ENCODE assay signal across 8 cellular contexts in the genomic region with DNA sequence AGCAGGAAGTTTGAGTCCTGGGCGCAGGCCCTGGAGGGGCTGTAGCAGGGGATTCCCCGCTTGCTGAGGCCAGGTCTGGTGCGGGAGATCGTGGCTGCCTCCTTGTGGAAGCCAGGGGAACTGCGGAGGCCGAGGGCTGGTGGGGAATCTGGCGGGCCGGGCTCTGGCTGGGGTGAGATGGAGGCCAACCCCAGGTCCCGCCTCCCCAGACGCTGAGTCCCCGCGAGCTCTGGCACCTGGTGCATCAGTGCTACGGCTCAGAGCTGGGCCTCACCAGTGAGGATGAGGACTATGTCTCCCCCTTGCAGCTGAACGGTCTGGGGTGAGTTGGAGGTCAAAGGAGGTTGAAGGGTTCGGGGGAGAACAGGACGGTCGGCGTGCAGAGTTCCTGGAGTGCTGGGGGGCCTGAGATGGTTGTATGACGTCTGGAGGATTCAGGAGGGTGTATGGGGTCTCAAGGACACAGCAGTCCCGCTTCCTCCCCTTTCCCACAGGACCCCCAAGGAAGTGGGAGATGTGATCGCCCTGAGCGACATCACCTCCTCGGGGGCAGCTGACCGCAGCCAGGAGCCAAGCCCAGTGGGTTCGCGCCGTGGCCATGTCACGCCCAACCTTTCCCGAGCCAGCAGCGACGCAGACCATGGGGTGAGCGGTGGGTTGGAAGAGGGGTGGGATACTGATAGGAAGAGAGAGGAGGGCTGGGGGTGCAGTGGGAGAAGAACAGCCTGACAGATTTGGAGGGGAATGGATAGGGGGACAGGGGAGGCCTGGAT. TPM values are rescaled to one million over a fixed set of nuclear protein-coding genes. Genes with fewer than 3 reads are reported as not detected.
DNase-seq lines count a peak whose midpoint lies in the region; ATAC-seq and TF ChIP-seq lines count a peak whose summit lies in the region.

No MANE protein-coding gene starts in this region.

- H3K27ac ChIP-seq in left ventricle myocardium inferior (replicated peaks) (peak overlapping the region; percentile 58), spleen (peak overlapping the region; percentile 42 to 99 (median 76))

- H3K27me3 ChIP-seq in left ventricle myocardium inferior (ENCODE audit: low read depth) (no peaks in the 10 kb centered on the region), spleen (replicated peaks in 1 of 7) (no peaks in the 10 kb centered on the region)

- TF ChIP-seq CTCF in CD14-positive monocyte (IDR thresholded peaks at IDR 0.05), result peak; percentile 97
- peak; percentile 97 for TF ChIP-seq CTCF in left ventricle myocardium inferior (IDR thresholded peaks at IDR 0.05; ENCODE audit: borderline replicate concordance)
- peak; percentile 97 to 99 (median 99) for TF ChIP-seq CTCF in spleen (IDR thresholded peaks at IDR 0.05 in 8 of 11, conservative IDR thresholded peaks at IDR 0.05 in 3 of 11)

- H3K4me3 ChIP-seq in left ventricle myocardium inferior, result no peak overlapping the region
- H3K4me3 ChIP-seq in spleen, result peak overlapping the region in 1 of 8 donors; percentile 46

- no peaks in the 10 kb centered on the region for H3K9me3 ChIP-seq in left ventricle myocardium inferior (replicated peaks)
- no peaks in the 10 kb centered on the region for H3K9me3 ChIP-seq in spleen

- intact Hi-C loops in CD14-positive monocyte (cut with micrococcal nuclease) (loop anchor here (1.0 to 5.0 kb wide), 2 partner anchors 40 to 41 kb away; no protein-coding TSS in a partner anchor), left ventricle myocardium inferior (cut with micrococcal nuclease) (loop anchor here (2.0 kb wide), 1 partner anchor 40 kb away; no protein-coding TSS in a partner anchor), spleen (cut with DNase I; ENCODE audit: low total_unique reads) (loop anchor here (2.0 kb wide), 1 partner anchor 40 kb away; no protein-coding TSS in a partner anchor)

- H3K4me1 Mint-ChIP-seq in CD14-positive monocyte, result peaks cover 68% of the 10 kb centered on the region

- 54 to 64% (median 57%) methylated on average over 32 of the region's 32 CpGs for WGBS in spleen, 5 donors

- H3K36me3 ChIP-seq in left ventricle myocardium inferior, result peaks cover 74% of the 10 kb centered on the region
- H3K36me3 ChIP-seq in spleen, result peaks cover 3 to 94% (median 67%) of the 10 kb centered on the region in 6 donors

- H3K36me3 Mint-ChIP-seq in CD14-positive monocyte, result peaks cover 58 to 85% of the 10 kb centered on the region in 2 donors

- H3K4me1 ChIP-seq in left ventricle myocardium inferior (peaks cover 36% of the 10 kb centered on the region), spleen (peaks cover 28 to 100% (median 78%) of the 10 kb centered on the region in 6 donors)

- TF ChIP-seq POLR2A in spleen (IDR thresholded peaks at IDR 0.05), result no peak

- H3K4me3 Mint-ChIP-seq in CD14-positive monocyte, result peak overlapping the region; percentile 48 to 91

- peak overlapping the region; percentile 86 to 97 (median 90) for H3K27ac Mint-ChIP-seq in CD14-positive monocyte

- H3K27me3 Mint-ChIP-seq in CD14-positive monocyte (ENCODE audit: low read depth in 3 of 3), result peaks cover 0 to 3% (median 0%) of the 10 kb centered on the region in 3 donors

- peak; percentile 71 for DNase-seq in CD14-positive monocyte (ENCODE audit: low spot score)
- DNase-seq in T-helper 1 cell, result peak; percentile 61 to 76 (median 74)
- peak; percentile 76 for DNase-seq in activated naive CD8-positive, alpha-beta T cell treated with anti-CD3 and anti-CD28 coated beads, Interleukin-2, amount 50 U/mL, for 16 hours (ENCODE audit: low read depth, low spot score)
- DNase-seq in left ventricle myocardium inferior, result peak; percentile 76
- peak; percentile 94 for DNase-seq in spleen
- no peak for DNase-seq in NCI-H510A treated with DMSO at 0.1 percent for 48 hours (lab: John Stamatoyannopoulos, UW)

- no peaks in the 10 kb centered on the region for H3K9me3 Mint-ChIP-seq in CD14-positive monocyte

- ATAC-seq in HG02798 (IDR thresholded peaks at IDR 0.05; ENCODE audit: poor library complexity, unreplicated experiment), result peak; percentile 60
- no peak for ATAC-seq in HG03025 (IDR thresholded peaks at IDR 0.05; ENCODE audit: low FRiP score, unreplicated experiment)

RNA-seq across cellular contexts. Expression of a gene that starts 13.1 kb away (rescaled TPM):
- 10 to 100 TPM in 1 of 2 donors, 1 to 10 TPM in 1; 9.3 to 15.1 TPM for polyA plus RNA-seq in CD14-positive monocyte
- total RNA-seq in left ventricle myocardium inferior, result 26.2 TPM
- total RNA-seq in spleen, result 100 to 1,000 TPM in 5 of 7 donors, 10 to 100 TPM in 2; 80.3 to 177 (median 118) TPM
- 10 to 100 TPM; 30.0 to 63.2 (median 30.4) TPM for polyA plus RNA-seq in spleen

RNA-seq across cellular contexts. Expression of a gene that starts 17.0 kb away (rescaled TPM):
- polyA plus RNA-seq in CD14-positive monocyte (under 1 TPM in 1 of 2 donors, not detected in 1; 0.08 TPM), spleen (1 to 10 TPM; 3.7 to 7.4 (median 5.9) TPM)
- total RNA-seq in left ventricle myocardium inferior (52.8 TPM), spleen (10 to 100 TPM; 11.3 to 28.1 (median 16.7) TPM)

RNA-seq across cellular contexts. Expression of a gene that starts 28.3 kb away (rescaled TPM):
- polyA plus RNA-seq in CD14-positive monocyte, result not detected
- total RNA-seq in left ventricle myocardium inferior, result 3.4 TPM
- 1 to 10 TPM; 1.0 to 4.3 (median 2.4) TPM for total RNA-seq in spleen
- polyA plus RNA-seq in spleen, result 1 to 10 TPM in 2 of 3 donors, under 1 TPM in 1; 0.86 to 2.4 (median 1.1) TPM

RNA-seq across cellular contexts. Expression of a gene that starts 49.2 kb away (rescaled TPM):
- polyA plus RNA-seq in CD14-positive monocyte (1 to 10 TPM; 1.7 to 3.3 TPM), spleen (1 to 10 TPM; 1.5 to 3.0 (median 1.6) TPM)
- total RNA-seq in left ventricle myocardium inferior (3.2 TPM), spleen (10 to 100 TPM; 10.4 to 22.9 (median 16.6) TPM)
